Comparison of ENCODE assay signal across 1 cellular context in the genomic region with DNA sequence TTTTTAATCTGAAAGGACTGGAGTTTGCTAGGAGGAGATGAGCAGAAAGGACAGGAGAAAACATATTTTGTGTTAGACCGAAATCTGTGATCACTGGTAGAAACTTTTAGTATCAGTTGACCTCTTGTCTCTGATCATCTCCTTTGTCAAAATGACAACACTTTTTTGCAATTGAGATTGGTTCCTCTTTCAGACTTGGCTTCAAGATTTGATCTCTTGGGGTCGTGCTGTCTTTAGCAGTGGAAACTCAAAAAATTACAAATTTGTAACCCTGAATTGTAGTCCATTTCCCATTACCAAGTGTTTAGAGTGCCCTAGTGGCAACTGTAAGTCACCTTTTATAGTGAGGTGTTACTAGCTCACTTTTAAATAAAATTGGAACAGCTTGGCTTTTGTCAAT.
A peak's percentile ranks its signal among the peaks of the same experiment; 100 is the strongest.
TF ChIP-seq lines count a peak whose summit lies in the region.

No MANE protein-coding gene starts in this region.

TF ChIP-seq in GM12878, 131 proteins besides CTCF, POLR2A, EP300 and RAD21 (continued from another document):
- no peak for TF ChIP-seq SIN3A (IDR thresholded peaks at IDR 0.05; ENCODE audit: low read depth, low read length)
- TF ChIP-seq, protein P1, sequence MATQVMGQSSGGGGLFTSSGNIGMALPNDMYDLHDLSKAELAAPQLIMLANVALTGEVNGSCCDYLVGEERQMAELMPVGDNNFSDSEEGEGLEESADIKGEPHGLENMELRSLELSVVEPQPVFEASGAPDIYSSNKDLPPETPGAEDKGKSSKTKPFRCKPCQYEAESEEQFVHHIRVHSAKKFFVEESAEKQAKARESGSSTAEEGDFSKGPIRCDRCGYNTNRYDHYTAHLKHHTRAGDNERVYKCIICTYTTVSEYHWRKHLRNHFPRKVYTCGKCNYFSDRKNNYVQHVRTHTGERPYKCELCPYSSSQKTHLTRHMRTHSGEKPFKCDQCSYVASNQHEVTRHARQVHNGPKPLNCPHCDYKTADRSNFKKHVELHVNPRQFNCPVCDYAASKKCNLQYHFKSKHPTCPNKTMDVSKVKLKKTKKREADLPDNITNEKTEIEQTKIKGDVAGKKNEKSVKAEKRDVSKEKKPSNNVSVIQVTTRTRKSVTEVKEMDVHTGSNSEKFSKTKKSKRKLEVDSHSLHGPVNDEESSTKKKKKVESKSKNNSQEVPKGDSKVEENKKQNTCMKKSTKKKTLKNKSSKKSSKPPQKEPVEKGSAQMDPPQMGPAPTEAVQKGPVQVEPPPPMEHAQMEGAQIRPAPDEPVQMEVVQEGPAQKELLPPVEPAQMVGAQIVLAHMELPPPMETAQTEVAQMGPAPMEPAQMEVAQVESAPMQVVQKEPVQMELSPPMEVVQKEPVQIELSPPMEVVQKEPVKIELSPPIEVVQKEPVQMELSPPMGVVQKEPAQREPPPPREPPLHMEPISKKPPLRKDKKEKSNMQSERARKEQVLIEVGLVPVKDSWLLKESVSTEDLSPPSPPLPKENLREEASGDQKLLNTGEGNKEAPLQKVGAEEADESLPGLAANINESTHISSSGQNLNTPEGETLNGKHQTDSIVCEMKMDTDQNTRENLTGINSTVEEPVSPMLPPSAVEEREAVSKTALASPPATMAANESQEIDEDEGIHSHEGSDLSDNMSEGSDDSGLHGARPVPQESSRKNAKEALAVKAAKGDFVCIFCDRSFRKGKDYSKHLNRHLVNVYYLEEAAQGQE (IDR thresholded peaks at IDR 0.05; ENCODE audit: low read depth, low read length): no peak
- no peak for TF ChIP-seq RCOR1 (conservative IDR thresholded peaks at IDR 0.05; ENCODE audit: low read depth, low read length)
- TF ChIP-seq PAX5 (IDR thresholded peaks at IDR 0.05; ENCODE audit: borderline replicate concordance, low read depth, low read length): no peak
- TF ChIP-seq POLR2AphosphoS5 (IDR thresholded peaks at IDR 0.05; ENCODE audit: low read length): no peak
- TF ChIP-seq SKIL (IDR thresholded peaks at IDR 0.05; ENCODE audit: low read depth, poor library complexity, severe bottlenecking): peak; percentile 46
- TF ChIP-seq FOS (IDR thresholded peaks at IDR 0.05; ENCODE audit: borderline replicate concordance, extremely low read depth, insufficient read length): no peak
- TF ChIP-seq RUNX3 (IDR thresholded peaks at IDR 0.05; ENCODE audit: low read length): no peak
- TF ChIP-seq CBX3 (IDR thresholded peaks at IDR 0.05; ENCODE audit: borderline replicate concordance, low read depth): no peak
- TF ChIP-seq TCF3 (IDR thresholded peaks at IDR 0.05; ENCODE audit: borderline replicate concordance, insufficient read depth, low read depth, low read length): no peak
- TF ChIP-seq CUX1 (IDR thresholded peaks at IDR 0.05; ENCODE audit: insufficient replicate concordance, low read depth, low read length): no peak
- TF ChIP-seq PML (IDR thresholded peaks at IDR 0.05; ENCODE audit: low read length): no peak
TF ChIP-seq in GM12878: peak in this region for 2.
